In the genomic region with DNA sequence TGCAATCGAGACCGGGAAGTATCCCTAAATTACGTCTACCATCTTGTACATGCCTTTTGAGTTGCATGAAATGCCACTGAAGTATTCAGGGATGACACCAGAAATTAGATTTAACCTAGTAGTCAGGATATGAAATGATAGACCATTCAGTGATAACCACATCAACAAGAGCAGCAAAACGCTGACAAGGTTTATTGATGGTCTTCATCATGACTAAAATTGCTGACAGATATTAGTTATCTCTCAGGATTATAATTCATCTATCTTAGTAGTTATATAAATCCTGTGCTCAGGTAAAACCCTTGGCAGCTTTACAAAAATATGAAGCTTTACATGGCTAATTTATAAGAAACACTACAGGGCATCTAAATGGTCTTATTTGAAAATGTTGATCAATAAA, we compare ENCODE assay signal across 28 cellular contexts.
A peak's percentile ranks its signal among the peaks of the same experiment; 100 is the strongest.
DNase-seq lines count a peak whose midpoint lies in the region; ATAC-seq, FAIRE-seq and TF ChIP-seq lines count a peak whose summit lies in the region.
"Had no signal": no experiment of that assay in that cellular context is flagged by ENCODE, and none has a peak within 500 bp of the region (broad histone marks: within the 10 kb centered on the region; RNA-seq: fewer than 3 reads in every experiment).

No MANE protein-coding gene starts in this region.

- no peak overlapping the region for H3K23ac ChIP-seq in H1 (ENCODE audit: insufficient read length)

- H2BK15ac ChIP-seq in H1 (ENCODE audit: low read length), result no peak overlapping the region

- H3K4me3 Mint-ChIP-seq in Caco-2 (ENCODE audit: unreplicated experiment), result no peak overlapping the region
- H3K4me3 Mint-ChIP-seq: CD14-positive monocyte; CD4-positive, alpha-beta memory T cell; CD4-positive, CD25-positive, alpha-beta regulatory T cell; CD8-positive, alpha-beta memory T cell had no signal

- H2BK12ac ChIP-seq in H1 (ENCODE audit: low read depth, low read length), result no peak overlapping the region

- no peak overlapping the region for H2AK5ac ChIP-seq in H1 (ENCODE audit: low read depth, low read length)

- TF ChIP-seq EP300 in HepG2 (IDR thresholded peaks at IDR 0.05; ENCODE audit: low read depth in 2 of 2, low read length in 2 of 2) (no peak), HepG2 (CRISPR knock-in tag; IDR thresholded peaks at IDR 0.05; ENCODE audit: borderline replicate concordance) (no peak), H1 (IDR thresholded peaks at IDR 0.05; ENCODE audit: borderline replicate concordance in 1 of 2, low read depth in 2 of 2, low read length in 2 of 2) (no peak)

- no peaks in the 10 kb centered on the region for H3K23me2 ChIP-seq in H1 (ENCODE audit: low read depth, low read length)

- H3K79me2 ChIP-seq in HepG2 (ENCODE audit: insufficient read depth, low read length), result no peaks in the 10 kb centered on the region
- H3K79me2 ChIP-seq in H1 (ENCODE audit: control insufficient read depth in 1 of 2, insufficient read depth in 2 of 2, low read length in 2 of 2), result no peaks in the 10 kb centered on the region
- no peaks in the 10 kb centered on the region for H3K79me2 ChIP-seq in hepatocyte

- no peak overlapping the region for H2AFZ ChIP-seq in HepG2 (ENCODE audit: low read length)
- 0 out of 2 replicates have a peak overlapping the region, but pooled peaks have one; percentile 20 for H2AFZ ChIP-seq in H1 (ENCODE audit: low read length)
- H2AFZ ChIP-seq in hepatocyte, result no peak overlapping the region

- H3K36me3 ChIP-seq in HepG2 (replicated peaks in 1 of 2; ENCODE audit: control insufficient read depth in 1 of 2, insufficient read depth in 2 of 2, low read length in 2 of 2) (no peaks in the 10 kb centered on the region), right lobe of liver (no peaks in the 10 kb centered on the region), H1 (ENCODE audit: control insufficient read depth in 2 of 4, insufficient read depth in 4 of 4, low read length in 3 of 4) (no peaks in the 10 kb centered on the region), Caco-2 (ENCODE audit: control insufficient read depth, insufficient read depth, low read length) (no peaks in the 10 kb centered on the region), hepatocyte (replicated peaks; ENCODE audit: insufficient read depth, low read depth) (no peaks in the 10 kb centered on the region)
- H3K36me3 ChIP-seq: BE2C, BLaER1 had no signal

- TF ChIP-seq POLR2A in HepG2 (IDR thresholded peaks at IDR 0.05; ENCODE audit: insufficient read depth in 1 of 2, low read depth in 2 of 2, low read length in 2 of 2), result no peak
- no peak for TF ChIP-seq POLR2A in right lobe of liver (IDR thresholded peaks at IDR 0.05)
- TF ChIP-seq POLR2A in H54 (IDR thresholded peaks at IDR 0.05; ENCODE audit: low read depth, low read length), result no peak
- no peak for TF ChIP-seq POLR2A in H1 (IDR thresholded peaks at IDR 0.05; ENCODE audit: control extremely low read depth in 1 of 2, low read depth in 2 of 2, low read length in 2 of 2)

- CTCF ChIA-PET in HepG2 (lab: Yijun Ruan, JAX; ENCODE audit: low intra/inter-chr PET ratio, low total read pairs), result no interaction called here
- CTCF ChIA-PET in H1 (lab: Charles Lee; ENCODE audit: partially characterized antibody), result interaction anchor here (0.7 kb wide), 1 partner anchor 28 kb away, joined by 3 read pairs; no protein-coding TSS in a partner anchor
- CTCF ChIA-PET in Caco-2 (lab: Charles Lee), result no interaction called here

- H4K20me1 ChIP-seq in HepG2 (ENCODE audit: insufficient read depth, low read length) (no peaks in the 10 kb centered on the region), H1 (replicated peaks in 1 of 2; ENCODE audit: control insufficient read depth in 1 of 2, insufficient read depth in 2 of 2, low read length in 2 of 2) (no peaks in the 10 kb centered on the region), hepatocyte (ENCODE audit: insufficient read depth, poor library complexity, severe bottlenecking) (no peaks in the 10 kb centered on the region)
- H4K20me1 ChIP-seq: BLaER1 had no signal

- H3K9me2 ChIP-seq in hepatocyte (replicated peaks; ENCODE audit: insufficient read depth), result no peaks in the 10 kb centered on the region

- no peak overlapping the region for H3K27ac Mint-ChIP-seq in Caco-2 (ENCODE audit: unreplicated experiment)
- H3K27ac Mint-ChIP-seq: CD14-positive monocyte; CD4-positive, alpha-beta memory T cell; CD4-positive, CD25-positive, alpha-beta regulatory T cell; CD8-positive, alpha-beta memory T cell had no signal

- H3K36me3 Mint-ChIP-seq in Caco-2 (ENCODE audit: insufficient read depth, unreplicated experiment), result no peaks in the 10 kb centered on the region
- H3K36me3 Mint-ChIP-seq: CD14-positive monocyte; CD4-positive, alpha-beta memory T cell; CD4-positive, CD25-positive, alpha-beta regulatory T cell; CD8-positive, alpha-beta memory T cell had no signal

- H4K8ac ChIP-seq in H1 (ENCODE audit: extremely low read depth, insufficient read depth, low read length), result no peak overlapping the region

- H3K9me3 ChIP-seq in HepG2 (ENCODE audit: low read length) (peaks cover 14% of the 10 kb centered on the region), right lobe of liver (no peaks in the 10 kb centered on the region), H1 (ENCODE audit: insufficient read depth in 2 of 2, low read depth in 1 of 2, low read length in 1 of 2) (peaks cover 4 to 7% of the 10 kb centered on the region in 2 experiments; a peak in 2 of 4 replicates), Caco-2 (no peaks in the 10 kb centered on the region), hepatocyte (ENCODE audit: low read depth) (no peaks in the 10 kb centered on the region)
- H3K9me3 ChIP-seq: BE2C, BLaER1 had no signal

- in situ Hi-C loops in HepG2 (cut with HindIII; ENCODE audit: extremely low pct_ligation_motif_present, low pct_unique_long_range_greater_than_20kb), result no loop called here

- no peaks in the 10 kb centered on the region for H3K79me1 ChIP-seq in H1 (ENCODE audit: low read depth, low read length)

- no peak for DNase-seq in HepG2 (ENCODE audit: low spot score)
- no peak for DNase-seq in right lobe of liver
- DNase-seq in H54 (ENCODE audit: insufficient read length, low spot score), result no peak
- no peak for DNase-seq in H1 (ENCODE audit: low read depth in 1 of 2, low spot score in 2 of 2)
- no peak for DNase-seq in Caco-2
- no peak for DNase-seq in hepatocyte (ENCODE audit: low spot score)
- DNase-seq: ACHN; BE2C; C1 segment of cervical spinal cord; Calu3; CD4-positive, alpha-beta memory T cell; CD4-positive, CD25-positive, alpha-beta regulatory T cell; CD8-positive, alpha-beta memory T cell; COR-L47; DMS 273 treated with DMSO at 0.1 percent for 48 hours; DMS153; DMS53; DMS79; DND-41; EL; GDM1 had no signal

- no peaks in the 10 kb centered on the region for H3K4me1 ChIP-seq in HepG2 (ENCODE audit: insufficient read depth, low read length)
- no peaks in the 10 kb centered on the region for H3K4me1 ChIP-seq in right lobe of liver
- no peaks in the 10 kb centered on the region for H3K4me1 ChIP-seq in H1 (replicated peaks in 1 of 4; ENCODE audit: control insufficient read depth in 3 of 4, insufficient read depth in 4 of 4, low read length in 3 of 4)
- no peaks in the 10 kb centered on the region for H3K4me1 ChIP-seq in Caco-2
- no peaks in the 10 kb centered on the region for H3K4me1 ChIP-seq in hepatocyte (ENCODE audit: insufficient read depth)
- H3K4me1 ChIP-seq: BE2C, BLaER1 had no signal

- H3K4ac ChIP-seq in H1 (replicated peaks; ENCODE audit: insufficient read length, low read depth, low read length), result no peak overlapping the region

- ATAC-seq in HepG2 (no peak), right lobe of liver (no peak)
- ATAC-seq: GM12878 had no signal

- no peak overlapping the region for H2BK20ac ChIP-seq in H1 (ENCODE audit: low read length)

- peaks cover 10% of the 10 kb centered on the region for H3K9me3 Mint-ChIP-seq in Caco-2 (ENCODE audit: unreplicated experiment)

- POLR2A ChIA-PET in HepG2 (lab: Yijun Ruan, JAX) (no interaction called here), H1 (lab: Charles Lee; ENCODE audit: partially characterized antibody) (no interaction called here), Caco-2 (lab: Charles Lee) (no interaction called here)

- no peak overlapping the region for H4K91ac ChIP-seq in H1 (replicated peaks; ENCODE audit: insufficient read length, low read length)

- FAIRE-seq in HepG2 (lab: Jason Lieb, UNC) (no peak), H54 (lab: Jason Lieb, UNC) (peak; percentile 20), H1 (lab: Jason Lieb, UNC) (no peak)
- FAIRE-seq: GM12878, GM12892, GM18507, GM19239 had no signal

- H3K4me1 Mint-ChIP-seq in Caco-2 (ENCODE audit: low read depth, unreplicated experiment), result no peaks in the 10 kb centered on the region
- H3K4me1 Mint-ChIP-seq: CD14-positive monocyte; CD4-positive, alpha-beta memory T cell; CD4-positive, CD25-positive, alpha-beta regulatory T cell; CD8-positive, alpha-beta memory T cell had no signal

- BruUV-seq in HepG2 (replicated peaks; lab: Mats Ljungman, UMichigan), result no TSS peak
- BruUV-seq in Caco-2 (replicated peaks; lab: Mats Ljungman, UMichigan), result no TSS peak

- no peak overlapping the region for H3K14ac ChIP-seq in H1 (ENCODE audit: insufficient read length)

- H3K27me3 ChIP-seq in HepG2 (ENCODE audit: control insufficient read depth in 1 of 2, insufficient read depth in 2 of 2, low read length in 2 of 2) (no peaks in the 10 kb centered on the region), right lobe of liver (no peaks in the 10 kb centered on the region), H1 (replicated peaks in 1 of 4; ENCODE audit: control insufficient read depth in 3 of 4, extremely low read depth in 1 of 4, insufficient read depth in 3 of 4, low read length in 3 of 4) (no peaks in the 10 kb centered on the region), Caco-2 (replicated peaks; ENCODE audit: control insufficient read depth, insufficient read depth, low read length) (no peaks in the 10 kb centered on the region), hepatocyte (no peaks in the 10 kb centered on the region)
- H3K27me3 ChIP-seq: BE2C, BLaER1 had no signal

- no peak overlapping the region for H3K56ac ChIP-seq in H1 (replicated peaks; ENCODE audit: insufficient read length, low read depth, low read length)

- no peaks in the 10 kb centered on the region for H3K27me3 Mint-ChIP-seq in Caco-2 (ENCODE audit: insufficient read depth, unreplicated experiment)
- H3K27me3 Mint-ChIP-seq: CD4-positive, alpha-beta memory T cell; CD4-positive, CD25-positive, alpha-beta regulatory T cell; CD8-positive, alpha-beta memory T cell had no signal

- no peak overlapping the region for H2BK120ac ChIP-seq in H1 (replicated peaks; ENCODE audit: low read depth, low read length)

- TF ChIP-seq RAD21 in HepG2 (CRISPR knock-in tag; IDR thresholded peaks at IDR 0.05) (no peak), H1 (IDR thresholded peaks at IDR 0.05 in 1 of 2, conservative IDR thresholded peaks at IDR 0.05 in 1 of 2; ENCODE audit: low read depth in 2 of 2, low read length in 2 of 2) (no peak)

- intact Hi-C loops in HepG2 (cut with micrococcal nuclease; ENCODE audit: unreplicated experiment), result no loop called here
- intact Hi-C loops in right lobe of liver (cut with DNase I), result no loop called here
- intact Hi-C loops in Caco-2 (cut with micrococcal nuclease; ENCODE audit: unreplicated experiment), result no loop called here

- no peak overlapping the region for H3K9ac ChIP-seq in HepG2 (ENCODE audit: insufficient read depth, low read depth, low read length)
- H3K9ac ChIP-seq in H1 (replicated peaks in 1 of 4; ENCODE audit: extremely low read depth in 1 of 4, low read depth in 3 of 4, low read length in 3 of 4), result no peak overlapping the region
- H3K9ac ChIP-seq: BLaER1 had no signal

- H4K5ac ChIP-seq in H1 (ENCODE audit: insufficient read length, low read depth, low read length), result no peak overlapping the region

- H3K4me2 ChIP-seq in HepG2 (ENCODE audit: low read depth, low read length), result no peak overlapping the region
- no peak overlapping the region for H3K4me2 ChIP-seq in H1 (ENCODE audit: insufficient read depth in 1 of 2, low read depth in 2 of 2, low read length in 2 of 2)
- no peak overlapping the region for H3K4me2 ChIP-seq in hepatocyte
- H3K4me2 ChIP-seq: BLaER1 had no signal

- no peak overlapping the region for H2BK5ac ChIP-seq in H1 (ENCODE audit: low read depth, low read length)

- WGBS in HepG2 (ENCODE audit: low lambda C conversion rate), result 1% methylated on average over 4 of the region's 4 CpGs
- WGBS in right lobe of liver (ENCODE audit: insufficient coverage, low coverage, low lambda C conversion rate, missing lambda C conversion rate), result 62% methylated on average over 4 of the region's 4 CpGs
- 92% methylated on average over 4 of the region's 4 CpGs; no CpG with 5 or more reads in 1 of the 2 experiments for WGBS in H1 (ENCODE audit: extremely low coverage in 1 of 2, insufficient coverage in 1 of 2, insufficient read length in 1 of 2, insufficient replicate concordance in 2 of 2, low coverage in 1 of 2, low lambda C conversion rate in 2 of 2, missing lambda C conversion rate in 1 of 2), 2 experiments
- WGBS in hepatocyte (ENCODE audit: low lambda C conversion rate, missing lambda C conversion rate), result 91% methylated on average over 4 of the region's 4 CpGs

- H3K4me3 ChIP-seq in HepG2 (replicated peaks in 1 of 3; ENCODE audit: insufficient read depth in 1 of 3, low read depth in 2 of 3, low read length in 3 of 3) (no peak overlapping the region), right lobe of liver (no peak overlapping the region), H1 (ENCODE audit: extremely low read depth in 1 of 4, insufficient read depth in 2 of 4, low read depth in 3 of 4, low read length in 4 of 4) (no peak overlapping the region), Caco-2 (ENCODE audit: low read depth, low read length) (no peak overlapping the region), hepatocyte (no peak overlapping the region)
- H3K4me3 ChIP-seq: BLaER1, GM12878 had no signal

- H3K27ac ChIP-seq in HepG2 (ENCODE audit: extremely low read length, insufficient read depth, low read length) (no peak overlapping the region), right lobe of liver (no peak overlapping the region), H1 (ENCODE audit: low read depth, low read length) (no peak overlapping the region), hepatocyte (no peak overlapping the region)
- H3K27ac ChIP-seq: 22Rv1, BLaER1 had no signal

- TF ChIP-seq CTCF in HepG2 (CRISPR knock-in tag; IDR thresholded peaks at IDR 0.05) (no peak), right lobe of liver (IDR thresholded peaks at IDR 0.05) (no peak), H1 (IDR thresholded peaks at IDR 0.05; ENCODE audit: control extremely low read depth in 1 of 3, insufficient read depth in 1 of 3, low read depth in 1 of 3, low read length in 3 of 3) (no peak), Caco-2 (IDR thresholded peaks at IDR 0.05; ENCODE audit: insufficient read depth in 1 of 2, low read depth in 1 of 2, low read length in 1 of 2, severe bottlenecking in 1 of 2, unreplicated experiment in 1 of 2) (no peak), hepatocyte (IDR thresholded peaks at IDR 0.05; ENCODE audit: poor library complexity) (no peak)

- H3K18ac ChIP-seq in H1 (ENCODE audit: extremely low read depth, low read length), result no peak overlapping the region
